1 cellular context compared by ENCODE assay signal in the genomic region with DNA sequence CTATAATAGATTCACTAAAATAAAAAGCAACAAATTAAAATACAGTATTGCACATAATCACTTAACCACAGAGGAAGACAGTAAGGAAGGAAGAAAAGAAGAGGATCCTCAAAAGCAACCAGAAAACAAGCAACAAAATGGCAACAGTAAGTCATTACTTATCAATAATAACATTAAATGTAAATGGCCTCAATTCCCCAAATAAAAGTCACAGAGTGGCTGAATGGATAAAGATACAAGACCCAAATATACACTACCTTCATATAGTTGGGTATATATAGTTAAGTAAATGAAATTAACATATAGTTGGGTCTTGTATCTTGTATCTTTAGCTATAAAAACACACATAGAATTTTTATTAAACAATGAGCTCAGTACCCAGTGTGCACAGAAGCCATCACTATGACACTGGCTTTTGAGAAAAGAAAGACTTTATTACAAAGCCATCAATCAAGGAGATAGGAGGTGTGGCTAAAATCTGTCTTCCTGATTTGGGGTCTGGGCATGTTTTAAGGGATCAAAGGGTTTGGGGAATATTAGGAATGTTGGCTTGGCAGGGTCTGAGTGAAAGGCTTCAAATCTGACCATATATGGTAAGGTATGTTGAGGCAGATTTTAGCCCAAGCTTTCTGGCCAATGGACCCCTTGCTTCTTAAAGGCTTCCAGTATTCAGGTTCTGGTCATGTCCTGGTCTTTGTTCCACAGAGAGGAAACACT.
TF ChIP-seq lines count a peak whose summit lies in the region.

No MANE protein-coding gene starts in this region.

TF ChIP-seq in K562, 482 proteins besides CTCF, POLR2A, EP300 and RAD21 (continued from another document and continues in another):
- TF ChIP-seq TCF3 (CRISPR knock-in tag; IDR thresholded peaks at IDR 0.05) = no peak
- no peak for TF ChIP-seq PHB2 (IDR thresholded peaks at IDR 0.05; ENCODE audit: low read depth)
- no peak for TF ChIP-seq TAF7 (tag; IDR thresholded peaks at IDR 0.05)
- TF ChIP-seq ARID4B (CRISPR knock-in tag; IDR thresholded peaks at IDR 0.05) = no peak
- no peak for TF ChIP-seq CREB1 (IDR thresholded peaks at IDR 0.05)
- no peak for TF ChIP-seq CREB1 (CRISPR knock-in tag; IDR thresholded peaks at IDR 0.05)
- peak; percentile 98 for TF ChIP-seq ZNF507 (tag; conservative IDR thresholded peaks at IDR 0.05)
- peak; percentile 85 for TF ChIP-seq ZNF354B (CRISPR knock-in tag; IDR thresholded peaks at IDR 0.05)
- TF ChIP-seq SRSF9 (IDR thresholded peaks at IDR 0.05; ENCODE audit: borderline replicate concordance, low read depth, low read length) = no peak
- TF ChIP-seq ZNF224 (CRISPR knock-in tag; IDR thresholded peaks at IDR 0.05) = no peak
- TF ChIP-seq ZFP91 (CRISPR knock-in tag; IDR thresholded peaks at IDR 0.05) = no peak
- TF ChIP-seq, protein P1, sequence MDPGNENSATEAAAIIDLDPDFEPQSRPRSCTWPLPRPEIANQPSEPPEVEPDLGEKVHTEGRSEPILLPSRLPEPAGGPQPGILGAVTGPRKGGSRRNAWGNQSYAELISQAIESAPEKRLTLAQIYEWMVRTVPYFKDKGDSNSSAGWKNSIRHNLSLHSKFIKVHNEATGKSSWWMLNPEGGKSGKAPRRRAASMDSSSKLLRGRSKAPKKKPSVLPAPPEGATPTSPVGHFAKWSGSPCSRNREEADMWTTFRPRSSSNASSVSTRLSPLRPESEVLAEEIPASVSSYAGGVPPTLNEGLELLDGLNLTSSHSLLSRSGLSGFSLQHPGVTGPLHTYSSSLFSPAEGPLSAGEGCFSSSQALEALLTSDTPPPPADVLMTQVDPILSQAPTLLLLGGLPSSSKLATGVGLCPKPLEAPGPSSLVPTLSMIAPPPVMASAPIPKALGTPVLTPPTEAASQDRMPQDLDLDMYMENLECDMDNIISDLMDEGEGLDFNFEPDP (CRISPR knock-in tag; IDR thresholded peaks at IDR 0.05) = no peak
- TF ChIP-seq MIER1 (IDR thresholded peaks at IDR 0.05; ENCODE audit: low read depth) = no peak
- TF ChIP-seq RBM34 (IDR thresholded peaks at IDR 0.05; ENCODE audit: borderline replicate concordance, insufficient read depth, low read length) = no peak
- no peak for TF ChIP-seq STAG1 (CRISPR knock-in tag; IDR thresholded peaks at IDR 0.05; ENCODE audit: borderline replicate concordance)
- TF ChIP-seq TAF9B (IDR thresholded peaks at IDR 0.05; ENCODE audit: partially characterized antibody) = no peak
- TF ChIP-seq BRD4 (IDR thresholded peaks at IDR 0.05) = no peak
- TF ChIP-seq, protein P2, sequence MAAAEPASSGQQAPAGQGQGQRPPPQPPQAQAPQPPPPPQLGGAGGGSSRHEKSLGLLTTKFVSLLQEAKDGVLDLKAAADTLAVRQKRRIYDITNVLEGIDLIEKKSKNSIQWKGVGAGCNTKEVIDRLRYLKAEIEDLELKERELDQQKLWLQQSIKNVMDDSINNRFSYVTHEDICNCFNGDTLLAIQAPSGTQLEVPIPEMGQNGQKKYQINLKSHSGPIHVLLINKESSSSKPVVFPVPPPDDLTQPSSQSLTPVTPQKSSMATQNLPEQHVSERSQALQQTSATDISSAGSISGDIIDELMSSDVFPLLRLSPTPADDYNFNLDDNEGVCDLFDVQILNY (CRISPR knock-in tag; IDR thresholded peaks at IDR 0.05) = no peak
- TF ChIP-seq ZNF253 (CRISPR knock-in tag; conservative IDR thresholded peaks at IDR 0.05) = no peak
- no peak for TF ChIP-seq RNF2 (IDR thresholded peaks at IDR 0.05)
- TF ChIP-seq, protein P3, sequence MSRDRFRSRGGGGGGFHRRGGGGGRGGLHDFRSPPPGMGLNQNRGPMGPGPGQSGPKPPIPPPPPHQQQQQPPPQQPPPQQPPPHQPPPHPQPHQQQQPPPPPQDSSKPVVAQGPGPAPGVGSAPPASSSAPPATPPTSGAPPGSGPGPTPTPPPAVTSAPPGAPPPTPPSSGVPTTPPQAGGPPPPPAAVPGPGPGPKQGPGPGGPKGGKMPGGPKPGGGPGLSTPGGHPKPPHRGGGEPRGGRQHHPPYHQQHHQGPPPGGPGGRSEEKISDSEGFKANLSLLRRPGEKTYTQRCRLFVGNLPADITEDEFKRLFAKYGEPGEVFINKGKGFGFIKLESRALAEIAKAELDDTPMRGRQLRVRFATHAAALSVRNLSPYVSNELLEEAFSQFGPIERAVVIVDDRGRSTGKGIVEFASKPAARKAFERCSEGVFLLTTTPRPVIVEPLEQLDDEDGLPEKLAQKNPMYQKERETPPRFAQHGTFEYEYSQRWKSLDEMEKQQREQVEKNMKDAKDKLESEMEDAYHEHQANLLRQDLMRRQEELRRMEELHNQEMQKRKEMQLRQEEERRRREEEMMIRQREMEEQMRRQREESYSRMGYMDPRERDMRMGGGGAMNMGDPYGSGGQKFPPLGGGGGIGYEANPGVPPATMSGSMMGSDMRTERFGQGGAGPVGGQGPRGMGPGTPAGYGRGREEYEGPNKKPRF (IDR thresholded peaks at IDR 0.05; ENCODE audit: low read depth, low read length) = no peak
- TF ChIP-seq PTRF (tag; IDR thresholded peaks at IDR 0.05) = no peak
- TF ChIP-seq, protein P4, sequence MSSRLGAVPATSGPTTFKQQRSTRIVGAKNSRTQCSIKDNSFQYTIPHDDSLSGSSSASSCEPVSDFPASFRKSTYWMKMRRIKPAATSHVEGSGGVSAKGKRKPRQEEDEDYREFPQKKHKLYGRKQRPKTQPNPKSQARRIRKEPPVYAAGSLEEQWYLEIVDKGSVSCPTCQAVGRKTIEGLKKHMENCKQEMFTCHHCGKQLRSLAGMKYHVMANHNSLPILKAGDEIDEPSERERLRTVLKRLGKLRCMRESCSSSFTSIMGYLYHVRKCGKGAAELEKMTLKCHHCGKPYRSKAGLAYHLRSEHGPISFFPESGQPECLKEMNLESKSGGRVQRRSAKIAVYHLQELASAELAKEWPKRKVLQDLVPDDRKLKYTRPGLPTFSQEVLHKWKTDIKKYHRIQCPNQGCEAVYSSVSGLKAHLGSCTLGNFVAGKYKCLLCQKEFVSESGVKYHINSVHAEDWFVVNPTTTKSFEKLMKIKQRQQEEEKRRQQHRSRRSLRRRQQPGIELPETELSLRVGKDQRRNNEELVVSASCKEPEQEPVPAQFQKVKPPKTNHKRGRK (tag; IDR thresholded peaks at IDR 0.05) = 0 out of 2 replicates have a peak, but pooled peaks have one; percentile 14
- TF ChIP-seq VEZF1 (CRISPR knock-in tag; IDR thresholded peaks at IDR 0.05) = no peak
- no peak for TF ChIP-seq SIRT6 (IDR thresholded peaks at IDR 0.05; ENCODE audit: low read depth, low read length)
- TF ChIP-seq FOXA1 (IDR thresholded peaks at IDR 0.05; ENCODE audit: borderline replicate concordance) = no peak
- peak; percentile 80 for TF ChIP-seq MEIS2 (IDR thresholded peaks at IDR 0.05; ENCODE audit: partially characterized antibody)
- no peak for TF ChIP-seq L3MBTL2 (IDR thresholded peaks at IDR 0.05)
- TF ChIP-seq, protein P5, sequence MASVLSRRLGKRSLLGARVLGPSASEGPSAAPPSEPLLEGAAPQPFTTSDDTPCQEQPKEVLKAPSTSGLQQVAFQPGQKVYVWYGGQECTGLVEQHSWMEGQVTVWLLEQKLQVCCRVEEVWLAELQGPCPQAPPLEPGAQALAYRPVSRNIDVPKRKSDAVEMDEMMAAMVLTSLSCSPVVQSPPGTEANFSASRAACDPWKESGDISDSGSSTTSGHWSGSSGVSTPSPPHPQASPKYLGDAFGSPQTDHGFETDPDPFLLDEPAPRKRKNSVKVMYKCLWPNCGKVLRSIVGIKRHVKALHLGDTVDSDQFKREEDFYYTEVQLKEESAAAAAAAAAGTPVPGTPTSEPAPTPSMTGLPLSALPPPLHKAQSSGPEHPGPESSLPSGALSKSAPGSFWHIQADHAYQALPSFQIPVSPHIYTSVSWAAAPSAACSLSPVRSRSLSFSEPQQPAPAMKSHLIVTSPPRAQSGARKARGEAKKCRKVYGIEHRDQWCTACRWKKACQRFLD (CRISPR knock-in tag; IDR thresholded peaks at IDR 0.05) = peak; percentile 50; the same call in 1 of the 2 replicates
- no peak for TF ChIP-seq SIN3B (IDR thresholded peaks at IDR 0.05; ENCODE audit: low read depth)
- peak; percentile 32 for TF ChIP-seq RBM25 (IDR thresholded peaks at IDR 0.05; ENCODE audit: low read depth, low read length, severe bottlenecking)
- TF ChIP-seq ZNF212 (CRISPR knock-in tag; IDR thresholded peaks at IDR 0.05) = no peak
- TF ChIP-seq, protein P6, sequence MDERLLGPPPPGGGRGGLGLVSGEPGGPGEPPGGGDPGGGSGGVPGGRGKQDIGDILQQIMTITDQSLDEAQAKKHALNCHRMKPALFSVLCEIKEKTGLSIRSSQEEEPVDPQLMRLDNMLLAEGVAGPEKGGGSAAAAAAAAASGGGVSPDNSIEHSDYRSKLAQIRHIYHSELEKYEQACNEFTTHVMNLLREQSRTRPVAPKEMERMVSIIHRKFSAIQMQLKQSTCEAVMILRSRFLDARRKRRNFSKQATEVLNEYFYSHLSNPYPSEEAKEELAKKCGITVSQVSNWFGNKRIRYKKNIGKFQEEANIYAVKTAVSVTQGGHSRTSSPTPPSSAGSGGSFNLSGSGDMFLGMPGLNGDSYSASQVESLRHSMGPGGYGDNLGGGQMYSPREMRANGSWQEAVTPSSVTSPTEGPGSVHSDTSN (CRISPR knock-in tag; IDR thresholded peaks at IDR 0.05; ENCODE audit: low read depth) = 0 out of 2 replicates have a peak, but pooled peaks have one; percentile 33
- TF ChIP-seq, protein P6 (tag; conservative IDR thresholded peaks at IDR 0.05; ENCODE audit: low read depth) = peak; percentile 86
- TF ChIP-seq ATF1 (CRISPR knock-in tag; IDR thresholded peaks at IDR 0.05) = no peak
- TF ChIP-seq ATF1 (tag; IDR thresholded peaks at IDR 0.05) = no peak
- TF ChIP-seq, protein P7, sequence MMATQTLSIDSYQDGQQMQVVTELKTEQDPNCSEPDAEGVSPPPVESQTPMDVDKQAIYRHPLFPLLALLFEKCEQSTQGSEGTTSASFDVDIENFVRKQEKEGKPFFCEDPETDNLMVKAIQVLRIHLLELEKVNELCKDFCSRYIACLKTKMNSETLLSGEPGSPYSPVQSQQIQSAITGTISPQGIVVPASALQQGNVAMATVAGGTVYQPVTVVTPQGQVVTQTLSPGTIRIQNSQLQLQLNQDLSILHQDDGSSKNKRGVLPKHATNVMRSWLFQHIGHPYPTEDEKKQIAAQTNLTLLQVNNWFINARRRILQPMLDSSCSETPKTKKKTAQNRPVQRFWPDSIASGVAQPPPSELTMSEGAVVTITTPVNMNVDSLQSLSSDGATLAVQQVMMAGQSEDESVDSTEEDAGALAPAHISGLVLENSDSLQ (IDR thresholded peaks at IDR 0.05) = peak; percentile 89
- no peak for TF ChIP-seq RBBP5 (IDR thresholded peaks at IDR 0.05; ENCODE audit: borderline replicate concordance, insufficient read depth, low read length, poor library complexity, severe bottlenecking)
- TF ChIP-seq NR1H2 (CRISPR knock-in tag; IDR thresholded peaks at IDR 0.05) = no peak
- TF ChIP-seq BACH1 (tag; IDR thresholded peaks at IDR 0.05) = 0 out of 2 replicates have a peak, but pooled peaks have one; percentile 2
- no peak for TF ChIP-seq KDM2B (CRISPR knock-in tag; IDR thresholded peaks at IDR 0.05)
- no peak for TF ChIP-seq SAFB (IDR thresholded peaks at IDR 0.05; ENCODE audit: borderline replicate concordance, low read depth, low read length)
